ENCODE assay signal across 17 cellular contexts in genomic region chr6:15553031-15553430, GRCh38.
A peak's percentile ranks its signal among the peaks of the same experiment; 100 is the strongest.
DNase-seq lines count a peak whose midpoint lies in the region; ATAC-seq and TF ChIP-seq lines count a peak whose summit lies in the region.
"Had no signal": no experiment of that assay in that cellular context is flagged by ENCODE, and none has a peak within 500 bp of the region (broad histone marks: within the 10 kb centered on the region; RNA-seq: fewer than 3 reads in every experiment).

No MANE protein-coding gene starts in this region.

- POLR2A ChIA-PET in WTC11 (lab: Charles Lee): interaction anchor here (0.7 kb wide), 1 partner anchor 1414 kb away, joined by 4 read pairs; no protein-coding TSS in a partner anchor

- H3K4me2 ChIP-seq in BLaER1 (peak overlapping the region; percentile 93), GM23338 (0 out of 2 replicates have a peak overlapping the region, but pooled peaks have one; percentile 7)

- no peak overlapping the region for H2AFZ ChIP-seq in GM23338

- no peak overlapping the region for H3K4me3 Mint-ChIP-seq in GM23338
- H3K4me3 Mint-ChIP-seq in WTC11: peak overlapping the region; percentile 2
- H3K4me3 Mint-ChIP-seq in mesothelial cell of epicardium: no peak overlapping the region
- H3K4me3 Mint-ChIP-seq: CD4-positive, CD25-positive, alpha-beta regulatory T cell had no signal

- H3K27me3 Mint-ChIP-seq in GM23338 (ENCODE audit: insufficient read depth, low read depth, poor library complexity): peaks cover 6% of the 10 kb centered on the region
- no peaks in the 10 kb centered on the region for H3K27me3 Mint-ChIP-seq in WTC11 (ENCODE audit: low read depth)
- H3K27me3 Mint-ChIP-seq in mesothelial cell of epicardium (ENCODE audit: low read depth): no peaks in the 10 kb centered on the region
- H3K27me3 Mint-ChIP-seq: CD4-positive, CD25-positive, alpha-beta regulatory T cell had no signal

- H3K36me3 ChIP-seq in BLaER1: peaks cover 8% of the 10 kb centered on the region; the same call in 1 of the 2 replicates
- H3K36me3 ChIP-seq in GM23338 (ENCODE audit: insufficient read depth): no peaks in the 10 kb centered on the region
- H3K36me3 ChIP-seq: MG63, SJSA1 had no signal

- CTCF ChIA-PET in WTC11 (lab: Charles Lee): no interaction called here

- H3K27ac Mint-ChIP-seq in GM23338 (no peak overlapping the region; the same call in 1 of the 2 replicates), WTC11 (no peak overlapping the region), mesothelial cell of epicardium (peak overlapping the region; percentile 19)
- H3K27ac Mint-ChIP-seq: CD4-positive, CD25-positive, alpha-beta regulatory T cell had no signal

- no peaks in the 10 kb centered on the region for H4K20me1 ChIP-seq in BLaER1
- H4K20me1 ChIP-seq in GM23338 (replicated peaks; ENCODE audit: insufficient read depth): no peaks in the 10 kb centered on the region

- DNase-seq in GM23338 (ENCODE audit: low spot score): peak; percentile 37
- DNase-seq in WTC11 (ENCODE audit: low spot score): no peak
- DNase-seq in mesothelial cell of epicardium (ENCODE audit: low spot score in 2 of 2, unreplicated experiment in 2 of 2): no peak
- DNase-seq in SW480 (ENCODE audit: low spot score): no peak
- DNase-seq in stimulated activated CD8-positive, alpha-beta memory T cell treated with anti-CD3 and anti-CD28 coated beads, Interleukin-4, amount 100 ng/mL, for 48 hours: no peak
- DNase-seq in NCI-H2196 treated with DMSO at 0.1 percent for 48 hours (lab: John Stamatoyannopoulos, UW; ENCODE audit: unreplicated experiment): no peak
- DNase-seq: CD4-positive, CD25-positive, alpha-beta regulatory T cell; DMS53; Karpas-422; MG63; NCI-H1092; NCI-H2081 treated with DMSO at 0.1 percent for 48 hours; NCI-H446; NCI-H748 treated with DMSO at 0.1 percent for 48 hours; PC-3 had no signal

- peaks cover 3% of the 10 kb centered on the region; the same call in 1 of the 2 replicates for H3K9me2 ChIP-seq in GM23338 (ENCODE audit: insufficient read depth)

- H3K4me1 Mint-ChIP-seq in GM23338 (peaks cover 56% of the 10 kb centered on the region), WTC11 (peaks cover 65% of the 10 kb centered on the region), mesothelial cell of epicardium (peaks cover 23% of the 10 kb centered on the region)

- peak; percentile 59 for ATAC-seq in GM23338
- peak; percentile 46; the same call in 1 of the 2 replicates for ATAC-seq in WTC11
- ATAC-seq: PC-3 had no signal

- no peaks in the 10 kb centered on the region; the same call in 2 of the 3 replicates for H3K9me3 Mint-ChIP-seq in GM23338
- no peaks in the 10 kb centered on the region for H3K9me3 Mint-ChIP-seq in WTC11
- H3K9me3 Mint-ChIP-seq in mesothelial cell of epicardium: no peaks in the 10 kb centered on the region

- H3K4me1 ChIP-seq in BLaER1: peaks cover 87% of the 10 kb centered on the region
- peaks cover 60% of the 10 kb centered on the region for H3K4me1 ChIP-seq in GM23338 (ENCODE audit: insufficient read depth)
- H3K4me1 ChIP-seq: SJSA1 had no signal

- TF ChIP-seq CTCF in GM23338 (conservative IDR thresholded peaks at IDR 0.05; ENCODE audit: low read depth in 2 of 2): no peak
- TF ChIP-seq CTCF in WTC11 (IDR thresholded peaks at IDR 0.05): no peak
- no peak for TF ChIP-seq CTCF in mesothelial cell of epicardium (IDR thresholded peaks at IDR 0.05; ENCODE audit: unreplicated experiment)

- no peaks in the 10 kb centered on the region for H3K27me3 ChIP-seq in BLaER1
- no peaks in the 10 kb centered on the region for H3K27me3 ChIP-seq in GM23338 (ENCODE audit: insufficient read depth)
- H3K27me3 ChIP-seq: MG63, SJSA1 had no signal

- peak overlapping the region; percentile 40 for H3K9ac ChIP-seq in BLaER1

- H3K4me3 ChIP-seq in BLaER1: no peak overlapping the region
- no peak overlapping the region for H3K4me3 ChIP-seq in GM23338
- H3K4me3 ChIP-seq: MG63, SJSA1 had no signal

- H3K27ac ChIP-seq in BLaER1: peak overlapping the region; percentile 94
- no peak overlapping the region for H3K27ac ChIP-seq in GM23338 (ENCODE audit: low read depth)
- H3K27ac ChIP-seq: SJSA1 had no signal

- H3F3A ChIP-seq in GM23338 (replicated peaks; ENCODE audit: low read depth): no peaks in the 10 kb centered on the region

- no peaks in the 10 kb centered on the region for H3K79me2 ChIP-seq in GM23338 (replicated peaks; ENCODE audit: insufficient read depth)

- H3K36me3 Mint-ChIP-seq in GM23338 (ENCODE audit: low read depth) (no peaks in the 10 kb centered on the region), WTC11 (no peaks in the 10 kb centered on the region), mesothelial cell of epicardium (no peaks in the 10 kb centered on the region)

- H3K9me3 ChIP-seq in BLaER1: no peaks in the 10 kb centered on the region
- H3K9me3 ChIP-seq: MG63, SJSA1 had no signal

TF ChIP-seq in GM23338, 12 proteins besides CTCF, POLR2A, EP300 and RAD21:
- TF ChIP-seq CREB1 (CRISPR knock-in tag; IDR thresholded peaks at IDR 0.05; ENCODE audit: low read depth) (no peak), NANOG (IDR thresholded peaks at IDR 0.05; ENCODE audit: borderline replicate concordance) (no peak), ZNF114 (CRISPR knock-in tag; IDR thresholded peaks at IDR 0.05) (no peak), JUNB (IDR thresholded peaks at IDR 0.05; ENCODE audit: unreplicated experiment) (no peak)
- TF ChIP-seq, protein P1, sequence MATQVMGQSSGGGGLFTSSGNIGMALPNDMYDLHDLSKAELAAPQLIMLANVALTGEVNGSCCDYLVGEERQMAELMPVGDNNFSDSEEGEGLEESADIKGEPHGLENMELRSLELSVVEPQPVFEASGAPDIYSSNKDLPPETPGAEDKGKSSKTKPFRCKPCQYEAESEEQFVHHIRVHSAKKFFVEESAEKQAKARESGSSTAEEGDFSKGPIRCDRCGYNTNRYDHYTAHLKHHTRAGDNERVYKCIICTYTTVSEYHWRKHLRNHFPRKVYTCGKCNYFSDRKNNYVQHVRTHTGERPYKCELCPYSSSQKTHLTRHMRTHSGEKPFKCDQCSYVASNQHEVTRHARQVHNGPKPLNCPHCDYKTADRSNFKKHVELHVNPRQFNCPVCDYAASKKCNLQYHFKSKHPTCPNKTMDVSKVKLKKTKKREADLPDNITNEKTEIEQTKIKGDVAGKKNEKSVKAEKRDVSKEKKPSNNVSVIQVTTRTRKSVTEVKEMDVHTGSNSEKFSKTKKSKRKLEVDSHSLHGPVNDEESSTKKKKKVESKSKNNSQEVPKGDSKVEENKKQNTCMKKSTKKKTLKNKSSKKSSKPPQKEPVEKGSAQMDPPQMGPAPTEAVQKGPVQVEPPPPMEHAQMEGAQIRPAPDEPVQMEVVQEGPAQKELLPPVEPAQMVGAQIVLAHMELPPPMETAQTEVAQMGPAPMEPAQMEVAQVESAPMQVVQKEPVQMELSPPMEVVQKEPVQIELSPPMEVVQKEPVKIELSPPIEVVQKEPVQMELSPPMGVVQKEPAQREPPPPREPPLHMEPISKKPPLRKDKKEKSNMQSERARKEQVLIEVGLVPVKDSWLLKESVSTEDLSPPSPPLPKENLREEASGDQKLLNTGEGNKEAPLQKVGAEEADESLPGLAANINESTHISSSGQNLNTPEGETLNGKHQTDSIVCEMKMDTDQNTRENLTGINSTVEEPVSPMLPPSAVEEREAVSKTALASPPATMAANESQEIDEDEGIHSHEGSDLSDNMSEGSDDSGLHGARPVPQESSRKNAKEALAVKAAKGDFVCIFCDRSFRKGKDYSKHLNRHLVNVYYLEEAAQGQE (IDR thresholded peaks at IDR 0.05; ENCODE audit: unreplicated experiment): no peak
TF ChIP-seq in GM23338: peak in this region for 0.

TF ChIP-seq in WTC11, 78 proteins besides CTCF, POLR2A, EP300 and RAD21 (continues in another document):
- TF ChIP-seq HMGXB4 (CRISPR knock-in tag; IDR thresholded peaks at IDR 0.05) (no peak), TEAD1 (CRISPR knock-in tag; IDR thresholded peaks at IDR 0.05) (no peak), ZNF317 (CRISPR knock-in tag; IDR thresholded peaks at IDR 0.05; ENCODE audit: borderline replicate concordance, low read depth) (no peak), CREB1 (CRISPR knock-in tag; IDR thresholded peaks at IDR 0.05) (no peak), NFATC4 (CRISPR knock-in tag; IDR thresholded peaks at IDR 0.05) (no peak), FOXJ3 (CRISPR knock-in tag; IDR thresholded peaks at IDR 0.05; ENCODE audit: borderline replicate concordance) (no peak), FOXK1 (CRISPR knock-in tag; IDR thresholded peaks at IDR 0.05) (no peak), SMAD3 (CRISPR knock-in tag; IDR thresholded peaks at IDR 0.05; ENCODE audit: borderline replicate concordance) (no peak), IRF1 (CRISPR knock-in tag; IDR thresholded peaks at IDR 0.05) (no peak)
- TF ChIP-seq, protein P2, sequence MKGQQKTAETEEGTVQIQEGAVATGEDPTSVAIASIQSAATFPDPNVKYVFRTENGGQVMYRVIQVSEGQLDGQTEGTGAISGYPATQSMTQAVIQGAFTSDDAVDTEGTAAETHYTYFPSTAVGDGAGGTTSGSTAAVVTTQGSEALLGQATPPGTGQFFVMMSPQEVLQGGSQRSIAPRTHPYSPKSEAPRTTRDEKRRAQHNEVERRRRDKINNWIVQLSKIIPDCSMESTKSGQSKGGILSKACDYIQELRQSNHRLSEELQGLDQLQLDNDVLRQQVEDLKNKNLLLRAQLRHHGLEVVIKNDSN (CRISPR knock-in tag; IDR thresholded peaks at IDR 0.05): no peak
- TF ChIP-seq, protein P3, sequence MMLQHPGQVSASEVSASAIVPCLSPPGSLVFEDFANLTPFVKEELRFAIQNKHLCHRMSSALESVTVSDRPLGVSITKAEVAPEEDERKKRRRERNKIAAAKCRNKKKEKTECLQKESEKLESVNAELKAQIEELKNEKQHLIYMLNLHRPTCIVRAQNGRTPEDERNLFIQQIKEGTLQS (CRISPR knock-in tag; conservative IDR thresholded peaks at IDR 0.05): no peak
